Comparison of ENCODE assay signal across 11 cellular contexts in the genomic region with DNA sequence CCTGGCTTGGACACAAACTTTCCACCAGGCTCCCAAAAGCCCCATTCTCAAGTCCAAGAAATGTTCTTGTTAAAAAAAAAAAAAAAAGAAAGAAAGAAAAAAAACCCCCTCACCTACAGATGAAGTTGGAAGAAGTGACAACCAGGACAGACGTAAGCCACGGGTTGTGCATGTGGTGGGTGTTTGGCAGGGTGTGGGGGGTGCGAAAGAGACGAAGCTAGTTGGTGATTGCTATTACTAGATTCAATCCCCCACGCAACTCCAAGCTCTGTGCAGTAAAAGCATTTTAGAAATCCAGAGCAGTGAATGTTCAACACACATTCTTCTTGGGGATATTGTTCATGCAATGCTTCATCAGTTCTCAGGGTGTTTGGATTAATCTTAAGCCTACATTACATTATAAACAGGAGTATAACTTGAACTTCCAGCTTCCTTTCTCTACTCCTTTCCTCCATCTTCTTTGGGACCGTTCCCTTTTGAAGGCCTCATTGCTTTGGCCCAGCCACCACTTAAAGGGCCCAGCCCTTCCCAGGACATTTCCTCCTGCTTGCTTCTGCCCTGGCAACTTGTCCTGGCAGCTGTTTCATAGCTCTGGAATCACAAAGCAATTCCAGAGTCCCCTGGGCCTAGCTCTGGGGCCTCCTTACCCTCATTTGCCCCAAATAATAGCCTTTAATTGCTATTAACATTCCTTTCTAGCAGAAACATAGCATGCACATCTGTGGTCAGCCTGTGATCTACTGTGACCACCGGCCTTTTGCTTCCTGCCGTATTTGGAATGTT. TPM values are rescaled to one million over a fixed set of nuclear protein-coding genes. Genes with fewer than 3 reads are reported as not detected.
DNase-seq lines count a peak whose midpoint lies in the region; ATAC-seq, FAIRE-seq and TF ChIP-seq lines count a peak whose summit lies in the region.
"Had no signal": no experiment of that assay in that cellular context is flagged by ENCODE, and none has a peak within 500 bp of the region (broad histone marks: within the 10 kb centered on the region; RNA-seq: fewer than 3 reads in every experiment).

No MANE protein-coding gene starts in this region.

- RAD21 ChIA-PET in HCT116 (lab: Charles Lee; ENCODE audit: low non-redundant PET in 1 of 2, low total read pairs in 2 of 2, uncharacterized antibody in 2 of 2, unreplicated experiment in 2 of 2): no interaction called here

- peaks cover 7% of the 10 kb centered on the region; the same call in 1 of the 2 replicates for H4K20me1 ChIP-seq in HCT116 (ENCODE audit: insufficient read depth)

- ATAC-seq in HCT116: no peak
- no peak for ATAC-seq in upper lobe of right lung

- FAIRE-seq in kidney (lab: Jason Lieb, UNC): no peak
- FAIRE-seq: colon had no signal

- no peak for TF ChIP-seq POLR2A in HCT116 (IDR thresholded peaks at IDR 0.05; ENCODE audit: borderline replicate concordance, extremely low read depth, insufficient read depth, insufficient read length)

- TF ChIP-seq RAD21 in HCT116 (IDR thresholded peaks at IDR 0.05; ENCODE audit: low read depth): no peak

- POLR2A ChIA-PET in HCT116 (lab: Charles Lee): interaction anchor here (0.6 to 0.9 kb wide), 2 partner anchors 14 to 39 kb away, joined by 3 read pairs; no protein-coding TSS in a partner anchor

- H3K4me1 ChIP-seq in HCT116 (ENCODE audit: control insufficient read depth in 1 of 2, insufficient read depth in 2 of 2, low read length in 2 of 2) (peaks cover 8 to 42% of the 10 kb centered on the region in 2 experiments), kidney (ENCODE audit: control insufficient read depth in 1 of 2, insufficient read depth in 1 of 2, low read depth in 1 of 2, low read length in 2 of 2) (peaks cover 1 to 3% of the 10 kb centered on the region in 2 donors), stomach smooth muscle (ENCODE audit: control insufficient read depth, insufficient read depth, low read length) (peaks cover 41% of the 10 kb centered on the region), upper lobe of right lung (peaks cover 5% of the 10 kb centered on the region)
- H3K4me1 ChIP-seq: Caco-2 had no signal

- H2AFZ ChIP-seq in HCT116 (ENCODE audit: low read depth, low read length, poor library complexity, severe bottlenecking): no peak overlapping the region

- in situ Hi-C loops in ACHN (cut with HindIII; ENCODE audit: low pct_ligation_motif_present, low pct_unique_long_range_greater_than_20kb, low sequenced_read_pairs): no loop called here

- CTCF ChIA-PET in HCT116 (lab: Charles Lee): interaction anchor here (1.2 kb wide), 1 partner anchor 9 kb away, joined by 3 read pairs; no protein-coding TSS in a partner anchor

- H3K4me2 ChIP-seq in HCT116 (ENCODE audit: low read length): no peak overlapping the region

- H3K27me3 ChIP-seq in HCT116 (ENCODE audit: insufficient read depth, low read length) (no peaks in the 10 kb centered on the region), stomach smooth muscle (ENCODE audit: control insufficient read depth in 1 of 2, insufficient read depth in 2 of 2, low read length in 2 of 2) (no peaks in the 10 kb centered on the region), upper lobe of right lung (no peaks in the 10 kb centered on the region)

- H3K4me3 ChIP-seq in HCT116 (replicated peaks in 1 of 2; ENCODE audit: low read depth in 1 of 2, low read length in 2 of 2) (no peak overlapping the region), kidney (ENCODE audit: low read length in 2 of 2) (no peak overlapping the region), stomach smooth muscle (ENCODE audit: low read length in 2 of 2) (peak overlapping the region in 1 of 2 donors; percentile 35), upper lobe of right lung (no peak overlapping the region)

- BruUV-seq in HCT116 (replicated peaks; lab: Mats Ljungman, UMichigan): no TSS peak

- no peak for TF ChIP-seq CTCF in HCT116 (IDR thresholded peaks at IDR 0.05 in 2 of 3, conservative IDR thresholded peaks at IDR 0.05 in 1 of 3; ENCODE audit: borderline replicate concordance in 1 of 3, insufficient read depth in 1 of 3, low read depth in 2 of 3, low read length in 2 of 3)
- no peak for TF ChIP-seq CTCF in kidney (IDR thresholded peaks at IDR 0.05; ENCODE audit: borderline replicate concordance, extremely low read depth, insufficient read depth)
- TF ChIP-seq CTCF in upper lobe of right lung (IDR thresholded peaks at IDR 0.05): no peak

- H3K9me3 ChIP-seq in HCT116 (ENCODE audit: control insufficient read depth in 1 of 2, insufficient read depth in 1 of 2, low read depth in 1 of 2, low read length in 2 of 2) (no peaks in the 10 kb centered on the region), kidney (ENCODE audit: control insufficient read depth in 1 of 2, low read length in 2 of 2) (no peaks in the 10 kb centered on the region), stomach smooth muscle (ENCODE audit: control insufficient read depth in 2 of 2, low read length in 2 of 2) (no peaks in the 10 kb centered on the region), upper lobe of right lung (no peaks in the 10 kb centered on the region)
- H3K9me3 ChIP-seq: Caco-2 had no signal

- intact Hi-C loops in HCT116 (cut with micrococcal nuclease) (no loop called here), kidney (cut with DNase I) (no loop called here), upper lobe of right lung (cut with DNase I) (no loop called here)

- H3K36me3 ChIP-seq in HCT116 (ENCODE audit: control insufficient read depth in 1 of 2, insufficient read depth in 2 of 2, low read length in 2 of 2) (no peaks in the 10 kb centered on the region), kidney (ENCODE audit: control insufficient read depth in 1 of 2, insufficient read depth in 2 of 2, low read length in 2 of 2) (no peaks in the 10 kb centered on the region), stomach smooth muscle (ENCODE audit: control insufficient read depth in 2 of 2, insufficient read depth in 2 of 2, low read length in 2 of 2) (no peaks in the 10 kb centered on the region), upper lobe of right lung (no peaks in the 10 kb centered on the region)

- peaks cover 86% of the 10 kb centered on the region for H3K79me2 ChIP-seq in HCT116 (ENCODE audit: insufficient read depth, low read length)

- DNase-seq in HCT116 (ENCODE audit: low read depth, low spot score) (no peak), dedifferentiated amniotic fluid mesenchymal stem cell (ENCODE audit: extremely low spot score) (peak; percentile 78), kidney (peak; percentile 76), NCI-H1694 treated with DMSO at 0.1 percent for 48 hours (lab: John Stamatoyannopoulos, UW) (no peak), upper lobe of right lung (no peak), ACHN (no peak), NCI-H146 treated with DMSO at 0.1 percent for 48 hours (lab: John Stamatoyannopoulos, UW; ENCODE audit: unreplicated experiment) (no peak)
- DNase-seq: Caco-2, NCI-H526 treated with DMSO at 0.1 percent for 48 hours had no signal

- H3K9ac ChIP-seq in HCT116 (ENCODE audit: low read length) (no peak overlapping the region), kidney (ENCODE audit: low read length in 2 of 2) (no peak overlapping the region), stomach smooth muscle (ENCODE audit: low read length in 2 of 2) (no peak overlapping the region)

- H3K27ac ChIP-seq in HCT116 (ENCODE audit: low read depth, low read length): no peak overlapping the region
- no peak overlapping the region for H3K27ac ChIP-seq in kidney (ENCODE audit: low read depth in 2 of 2, low read length in 2 of 2)
- H3K27ac ChIP-seq in stomach smooth muscle (ENCODE audit: low read length): peak overlapping the region; percentile 58
- no peak overlapping the region for H3K27ac ChIP-seq in upper lobe of right lung

- H3K9me2 ChIP-seq in HCT116 (ENCODE audit: insufficient read depth): no peaks in the 10 kb centered on the region

TF ChIP-seq in HCT116, 20 proteins besides CTCF, POLR2A, EP300 and RAD21:
- TF ChIP-seq POLR2AphosphoS5 (IDR thresholded peaks at IDR 0.05; ENCODE audit: low read depth, low read length) (peak; percentile 55; the same call in 1 of the 2 replicates), EGR1 (IDR thresholded peaks at IDR 0.05; ENCODE audit: low read depth) (no peak)

RNA-seq across cellular contexts. Expression of gene PHC2, which starts 41.7 kb away (rescaled TPM):
- total RNA-seq in HCT116 (2021; ENCODE audit: unreplicated experiment): 176 TPM
- polyA plus RNA-seq in HCT116 (2012): 129 and 157 TPM in 2 replicates
- 149 TPM for total RNA-seq in kidney
- 118 TPM for polyA plus RNA-seq in kidney (ENCODE audit: insufficient read depth, low read depth, low replicate concordance)
- 124 TPM for total RNA-seq in upper lobe of right lung

Comparison
In these comparisons a context has a peak if more than half of its experiments do, and no peak if none do; other contexts are left out.
1. DNase-seq: peak in dedifferentiated amniotic fluid mesenchymal stem cell (single experiment) and kidney (single experiment); none in HCT116 (single experiment), NCI-H1694 treated with DMSO at 0.1 percent for 48 hours (single experiment), upper lobe of right lung (single experiment), ACHN (single experiment) and NCI-H146 treated with DMSO at 0.1 percent for 48 hours (single experiment).